Comparison of ENCODE assay signal across 1 cellular context in the genomic region with DNA sequence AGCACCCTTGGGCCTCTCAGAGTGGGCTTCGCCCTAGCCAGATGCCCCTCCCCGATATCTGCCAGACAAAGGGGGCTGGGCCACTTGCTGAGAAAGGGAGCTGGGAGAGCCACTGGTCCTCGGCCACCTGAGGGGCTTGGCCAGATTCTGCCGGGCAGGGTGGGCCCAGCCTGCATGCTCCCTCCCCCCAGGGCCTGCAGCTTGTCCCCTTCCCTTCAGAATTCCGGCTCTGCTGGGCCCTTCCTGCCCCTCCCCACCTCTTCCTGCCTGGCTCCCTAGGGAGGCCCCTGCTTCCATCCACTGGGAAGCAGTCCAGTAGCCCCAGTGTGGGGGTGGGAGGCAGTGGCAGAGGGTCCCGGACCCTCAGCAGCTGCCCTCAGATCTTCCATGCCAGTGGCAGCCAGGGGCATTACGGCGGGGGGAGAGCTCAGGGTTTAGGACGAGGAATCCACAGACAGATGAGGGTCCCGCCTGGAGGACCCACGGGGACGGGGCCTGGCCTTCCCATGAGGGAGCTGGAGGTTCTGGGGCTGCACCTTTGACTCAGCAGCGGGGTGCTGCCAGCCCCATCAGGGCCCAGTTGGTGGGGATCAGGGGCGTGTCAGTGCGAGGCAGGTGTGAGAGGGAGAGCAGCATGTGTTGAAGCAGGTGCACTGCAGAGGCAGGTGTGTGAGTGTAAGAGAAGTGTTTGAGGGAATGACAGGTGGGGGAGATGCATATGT.
TF ChIP-seq lines count a peak whose summit lies in the region.

No MANE protein-coding gene starts in this region.

TF ChIP-seq in WTC11, 78 proteins besides CTCF, POLR2A, EP300 and RAD21 (continued from another document):
- TF ChIP-seq PRDM15 (CRISPR knock-in tag; IDR thresholded peaks at IDR 0.05): no peak
- no peak for TF ChIP-seq ATF1 (CRISPR knock-in tag; IDR thresholded peaks at IDR 0.05)
- TF ChIP-seq TEAD4 (CRISPR knock-in tag; IDR thresholded peaks at IDR 0.05): no peak
- TF ChIP-seq AR (CRISPR knock-in tag; IDR thresholded peaks at IDR 0.05): no peak
- no peak for TF ChIP-seq CBFB (CRISPR knock-in tag; IDR thresholded peaks at IDR 0.05; ENCODE audit: low read depth)
- TF ChIP-seq, protein P1, sequence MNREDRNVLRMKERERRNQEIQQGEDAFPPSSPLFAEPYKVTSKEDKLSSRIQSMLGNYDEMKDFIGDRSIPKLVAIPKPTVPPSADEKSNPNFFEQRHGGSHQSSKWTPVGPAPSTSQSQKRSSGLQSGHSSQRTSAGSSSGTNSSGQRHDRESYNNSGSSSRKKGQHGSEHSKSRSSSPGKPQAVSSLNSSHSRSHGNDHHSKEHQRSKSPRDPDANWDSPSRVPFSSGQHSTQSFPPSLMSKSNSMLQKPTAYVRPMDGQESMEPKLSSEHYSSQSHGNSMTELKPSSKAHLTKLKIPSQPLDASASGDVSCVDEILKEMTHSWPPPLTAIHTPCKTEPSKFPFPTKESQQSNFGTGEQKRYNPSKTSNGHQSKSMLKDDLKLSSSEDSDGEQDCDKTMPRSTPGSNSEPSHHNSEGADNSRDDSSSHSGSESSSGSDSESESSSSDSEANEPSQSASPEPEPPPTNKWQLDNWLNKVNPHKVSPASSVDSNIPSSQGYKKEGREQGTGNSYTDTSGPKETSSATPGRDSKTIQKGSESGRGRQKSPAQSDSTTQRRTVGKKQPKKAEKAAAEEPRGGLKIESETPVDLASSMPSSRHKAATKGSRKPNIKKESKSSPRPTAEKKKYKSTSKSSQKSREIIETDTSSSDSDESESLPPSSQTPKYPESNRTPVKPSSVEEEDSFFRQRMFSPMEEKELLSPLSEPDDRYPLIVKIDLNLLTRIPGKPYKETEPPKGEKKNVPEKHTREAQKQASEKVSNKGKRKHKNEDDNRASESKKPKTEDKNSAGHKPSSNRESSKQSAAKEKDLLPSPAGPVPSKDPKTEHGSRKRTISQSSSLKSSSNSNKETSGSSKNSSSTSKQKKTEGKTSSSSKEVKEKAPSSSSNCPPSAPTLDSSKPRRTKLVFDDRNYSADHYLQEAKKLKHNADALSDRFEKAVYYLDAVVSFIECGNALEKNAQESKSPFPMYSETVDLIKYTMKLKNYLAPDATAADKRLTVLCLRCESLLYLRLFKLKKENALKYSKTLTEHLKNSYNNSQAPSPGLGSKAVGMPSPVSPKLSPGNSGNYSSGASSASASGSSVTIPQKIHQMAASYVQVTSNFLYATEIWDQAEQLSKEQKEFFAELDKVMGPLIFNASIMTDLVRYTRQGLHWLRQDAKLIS (CRISPR knock-in tag; IDR thresholded peaks at IDR 0.05; ENCODE audit: borderline replicate concordance): no peak
